In genomic region chr1:23526329-23527041, GRCh38 we compare ENCODE assay signal across 14 cellular contexts. TPM values are rescaled to one million over a fixed set of nuclear protein-coding genes. Genes with fewer than 3 reads are reported as not detected.
DNase-seq lines count a peak whose midpoint lies in the region; ATAC-seq and TF ChIP-seq lines count a peak whose summit lies in the region.
"Had no signal": no experiment of that assay in that cellular context is flagged by ENCODE, and none has a peak within 500 bp of the region (broad histone marks: within the 10 kb centered on the region; RNA-seq: fewer than 3 reads in every experiment).

No MANE protein-coding gene starts in this region.

- no peak overlapping the region for H3K27ac Mint-ChIP-seq in activated naive CD4-positive, alpha-beta T cell treated with anti-CD3 and anti-CD28 coated beads for 36 hours
- H3K27ac Mint-ChIP-seq in glutamatergic neuron (ENCODE audit: unreplicated experiment): peak overlapping the region; percentile 82
- peak overlapping the region; percentile 81 for H3K27ac Mint-ChIP-seq in stimulated activated naive B cell treated with anti-CD40 and anti-IgM and Interleukin-4, amounts not matched to agents 10 μg/mL and 1 μg/mL and 100 μg/mL, for 72 hours

- ATAC-seq in stimulated activated naive B cell treated with anti-CD40 and anti-IgM and Interleukin-4, amounts not matched to agents 10 μg/mL and 1 μg/mL and 100 μg/mL, for 72 hours (replicated peaks): no peak
- no peak for ATAC-seq in HG03521 (IDR thresholded peaks at IDR 0.05; ENCODE audit: unreplicated experiment)
- ATAC-seq in HG02840 (IDR thresholded peaks at IDR 0.05; ENCODE audit: low FRiP score, unreplicated experiment): no peak
- ATAC-seq in HG03469 (IDR thresholded peaks at IDR 0.05; ENCODE audit: unreplicated experiment): no peak

- DNase-seq in activated naive CD4-positive, alpha-beta T cell treated with anti-CD3 and anti-CD28 coated beads for 36 hours: no peak
- DNase-seq in activated naive CD4-positive, alpha-beta T cell treated with Interleukin-2 at 50 U/mL for 16 hours: no peak
- DNase-seq in SJCRH30 (no peak), glutamatergic neuron (no peak)
- DNase-seq in stimulated activated naive B cell treated with anti-CD40 and anti-IgM and Interleukin-4, amounts not matched to agents 10 μg/mL and 1 μg/mL and 100 μg/mL, for 72 hours: no peak
- DNase-seq: anterior cingulate cortex, dorsolateral prefrontal cortex, IMR-90, NCI-H1436 treated with DMSO at 0.1 percent for 48 hours, NCI-H510A treated with DMSO at 0.1 percent for 48 hours, uterus had no signal

- H3K4me3 ChIP-seq in SJCRH30: no peak overlapping the region
- H3K4me3 ChIP-seq: dorsolateral prefrontal cortex, uterus had no signal

- H3K4me3 Mint-ChIP-seq in activated naive CD4-positive, alpha-beta T cell treated with anti-CD3 and anti-CD28 coated beads for 36 hours: peak overlapping the region; percentile 51
- peak overlapping the region; percentile 67 for H3K4me3 Mint-ChIP-seq in glutamatergic neuron (ENCODE audit: unreplicated experiment)
- H3K4me3 Mint-ChIP-seq in stimulated activated naive B cell treated with anti-CD40 and anti-IgM and Interleukin-4, amounts not matched to agents 10 μg/mL and 1 μg/mL and 100 μg/mL, for 72 hours: peak overlapping the region in 1 of 2 donors; percentile 50

- H3K27me3 ChIP-seq in SJCRH30: no peaks in the 10 kb centered on the region
- H3K27me3 ChIP-seq: uterus had no signal

- no peaks in the 10 kb centered on the region for H3K9me3 ChIP-seq in SJCRH30 (replicated peaks)
- H3K9me3 ChIP-seq: uterus had no signal

- peaks cover 51% of the 10 kb centered on the region for H3K36me3 Mint-ChIP-seq in activated naive CD4-positive, alpha-beta T cell treated with anti-CD3 and anti-CD28 coated beads for 36 hours (ENCODE audit: low read depth)
- H3K36me3 Mint-ChIP-seq in glutamatergic neuron (ENCODE audit: unreplicated experiment): no peaks in the 10 kb centered on the region
- peaks cover 2 to 3% of the 10 kb centered on the region in 2 donors for H3K36me3 Mint-ChIP-seq in stimulated activated naive B cell treated with anti-CD40 and anti-IgM and Interleukin-4, amounts not matched to agents 10 μg/mL and 1 μg/mL and 100 μg/mL, for 72 hours

- H3K27ac ChIP-seq in SJCRH30: peak overlapping the region; percentile 96
- H3K27ac ChIP-seq: dorsolateral prefrontal cortex, uterus had no signal

- TF ChIP-seq CTCF in glutamatergic neuron (IDR thresholded peaks at IDR 0.05; ENCODE audit: partially characterized antibody, unreplicated experiment): no peak

- peaks cover 56% of the 10 kb centered on the region for H3K4me1 Mint-ChIP-seq in activated naive CD4-positive, alpha-beta T cell treated with anti-CD3 and anti-CD28 coated beads for 36 hours (ENCODE audit: low read depth)
- H3K4me1 Mint-ChIP-seq in glutamatergic neuron (ENCODE audit: low read depth, unreplicated experiment): peaks cover 16% of the 10 kb centered on the region
- H3K4me1 Mint-ChIP-seq in stimulated activated naive B cell treated with anti-CD40 and anti-IgM and Interleukin-4, amounts not matched to agents 10 μg/mL and 1 μg/mL and 100 μg/mL, for 72 hours: peaks cover 59 to 81% of the 10 kb centered on the region in 2 donors

- peaks cover 12% of the 10 kb centered on the region for H3K36me3 ChIP-seq in SJCRH30
- H3K36me3 ChIP-seq: uterus had no signal

- intact Hi-C loops in activated naive CD4-positive, alpha-beta T cell treated with anti-CD3 and anti-CD28 coated beads for 36 hours (cut with micrococcal nuclease): no loop called here

- CTCF ChIA-PET in activated naive CD4-positive, alpha-beta T cell treated with anti-CD3 and anti-CD28 coated beads for 36 hours (lab: Charles Lee): interaction anchor here (6.3 to 11.9 kb wide), 2 partner anchors 30 to 111 kb away, joined by 32 to 143 read pairs; no protein-coding TSS in a partner anchor

- H3K9me3 Mint-ChIP-seq in activated naive CD4-positive, alpha-beta T cell treated with anti-CD3 and anti-CD28 coated beads for 36 hours: no peaks in the 10 kb centered on the region
- peaks cover 13% of the 10 kb centered on the region for H3K9me3 Mint-ChIP-seq in glutamatergic neuron (ENCODE audit: unreplicated experiment)
- no peaks in the 10 kb centered on the region for H3K9me3 Mint-ChIP-seq in stimulated activated naive B cell treated with anti-CD40 and anti-IgM and Interleukin-4, amounts not matched to agents 10 μg/mL and 1 μg/mL and 100 μg/mL, for 72 hours

- H3K27me3 Mint-ChIP-seq in activated naive CD4-positive, alpha-beta T cell treated with anti-CD3 and anti-CD28 coated beads for 36 hours (ENCODE audit: low read depth): no peaks in the 10 kb centered on the region
- H3K27me3 Mint-ChIP-seq in glutamatergic neuron (ENCODE audit: unreplicated experiment): peaks cover 13% of the 10 kb centered on the region
- H3K27me3 Mint-ChIP-seq in stimulated activated naive B cell treated with anti-CD40 and anti-IgM and Interleukin-4, amounts not matched to agents 10 μg/mL and 1 μg/mL and 100 μg/mL, for 72 hours: peaks cover 0 to 7% of the 10 kb centered on the region in 2 donors

- H3K4me1 ChIP-seq in SJCRH30: peaks cover 54% of the 10 kb centered on the region

RNA-seq across cellular contexts. Expression of gene E2F2, which starts 4.5 kb away (rescaled TPM):
- 10 to 100 TPM; 31.3 to 33.8 TPM for total RNA-seq in activated naive CD4-positive, alpha-beta T cell treated with anti-CD3 and anti-CD28 coated beads for 36 hours
- 33.5 and 43.2 TPM in 2 replicates for total RNA-seq in SJCRH30 (2014; rRNA removed; shearing (Covaris generic))
- total RNA-seq in glutamatergic neuron (ENCODE audit: unreplicated experiment): 5.4 TPM

RNA-seq across cellular contexts. Expression of gene ID3, which starts 32.8 kb away (rescaled TPM):
- total RNA-seq in activated naive CD4-positive, alpha-beta T cell treated with anti-CD3 and anti-CD28 coated beads for 36 hours: 10 to 100 TPM; 69.5 to 74.6 TPM
- 332 and 336 TPM in 2 replicates for total RNA-seq in SJCRH30 (2014; rRNA removed; shearing (Covaris generic))
- total RNA-seq in glutamatergic neuron (ENCODE audit: unreplicated experiment): 10.9 TPM

RNA-seq across cellular contexts. Expression of gene ASAP3, which starts 42.5 kb away (rescaled TPM):
- 1 to 10 TPM in 1 of 2 experiments, under 1 TPM in 1; 0.76 to 1.3 TPM for total RNA-seq in activated naive CD4-positive, alpha-beta T cell treated with anti-CD3 and anti-CD28 coated beads for 36 hours
- total RNA-seq in SJCRH30 (2014; rRNA removed; shearing (Covaris generic)): 19.7 and 24.0 TPM in 2 replicates
- 53.5 TPM for total RNA-seq in glutamatergic neuron (ENCODE audit: unreplicated experiment)
